8 cellular contexts compared by ENCODE assay signal in genomic region chr15:31338879-31339557, GRCh38. TPM values are rescaled to one million over a fixed set of nuclear protein-coding genes. Genes with fewer than 3 reads are reported as not detected.
DNase-seq lines count a peak whose midpoint lies in the region; ATAC-seq and TF ChIP-seq lines count a peak whose summit lies in the region.

No MANE protein-coding gene starts in this region.

- H3K27me3 Mint-ChIP-seq in activated CD4-positive, alpha-beta memory T cell treated with anti-CD3 and anti-CD28 coated beads for 36 hours = no peaks in the 10 kb centered on the region
- no peaks in the 10 kb centered on the region for H3K27me3 Mint-ChIP-seq in progenitor cell of endocrine pancreas

- H3K4me1 ChIP-seq in DND-41 (ENCODE audit: insufficient read depth, low read length) = peaks cover 21% of the 10 kb centered on the region
- peaks cover 21% of the 10 kb centered on the region for H3K4me1 ChIP-seq in foreskin keratinocyte

- H3K4me1 Mint-ChIP-seq in activated CD4-positive, alpha-beta memory T cell treated with anti-CD3 and anti-CD28 coated beads for 36 hours (ENCODE audit: low read depth) = peaks cover 98% of the 10 kb centered on the region
- H3K4me1 Mint-ChIP-seq in progenitor cell of endocrine pancreas (ENCODE audit: low read depth) = peaks cover 15% of the 10 kb centered on the region

- no peak overlapping the region for H2AFZ ChIP-seq in DND-41 (ENCODE audit: low read depth, low read length)

- H3K9me3 ChIP-seq in DND-41 (ENCODE audit: insufficient read depth, low read length, severe bottlenecking) = no peaks in the 10 kb centered on the region

- H3K27me3 ChIP-seq in DND-41 (ENCODE audit: insufficient read depth, low read length, poor library complexity) (no peaks in the 10 kb centered on the region), foreskin keratinocyte (no peaks in the 10 kb centered on the region)

- ATAC-seq in DND-41 (ENCODE audit: insufficient read depth, low read depth) = no peak
- ATAC-seq in GM21423 (IDR thresholded peaks at IDR 0.05; ENCODE audit: unreplicated experiment) = peak; percentile 43
- peak; percentile 73 for ATAC-seq in foreskin keratinocyte

- H3K9ac ChIP-seq in DND-41 (ENCODE audit: low read depth, low read length) = no peak overlapping the region

- no peak overlapping the region for H3K4me3 ChIP-seq in DND-41 (ENCODE audit: low read depth in 1 of 2, low read length in 2 of 2)

- H3K4me2 ChIP-seq in DND-41 (ENCODE audit: insufficient read depth, low read length) = no peak overlapping the region

- CTCF ChIA-PET in activated CD4-positive, alpha-beta memory T cell treated with anti-CD3 and anti-CD28 coated beads for 36 hours (lab: Charles Lee) = interaction anchor here (0.7 to 1.7 kb wide), 7 partner anchors 10 to 96 kb away, joined by 3 to 4 read pairs (median 3); no protein-coding TSS in a partner anchor

- H3K9me3 Mint-ChIP-seq in activated CD4-positive, alpha-beta memory T cell treated with anti-CD3 and anti-CD28 coated beads for 36 hours = no peaks in the 10 kb centered on the region
- H3K9me3 Mint-ChIP-seq in progenitor cell of endocrine pancreas (ENCODE audit: low read depth) = no peaks in the 10 kb centered on the region

- POLR2A ChIA-PET in activated CD4-positive, alpha-beta memory T cell treated with anti-CD3 and anti-CD28 coated beads for 36 hours (lab: Charles Lee) = interaction anchor here (0.6 to 1.8 kb wide), 6 partner anchors 8 to 143 kb away, joined by 3 to 5 read pairs (median 3); partner anchors contain the start of gene KLF13

- peaks cover 99% of the 10 kb centered on the region for H3K79me2 ChIP-seq in DND-41 (ENCODE audit: insufficient read depth, low read length)

- H4K20me1 ChIP-seq in DND-41 (ENCODE audit: insufficient read depth, low read length) = peaks cover 97% of the 10 kb centered on the region

- H3K27ac ChIP-seq in DND-41 (ENCODE audit: low read length) (peak overlapping the region; percentile 11; the same call in 1 of the 2 replicates), foreskin keratinocyte (peak overlapping the region; percentile 77)

- intact Hi-C loops in activated CD4-positive, alpha-beta memory T cell treated with anti-CD3 and anti-CD28 coated beads for 36 hours (cut with micrococcal nuclease) = loop anchor here (1.0 kb wide), 1 partner anchor 7 kb away; no protein-coding TSS in a partner anchor

- peaks cover 1% of the 10 kb centered on the region for H3K36me3 Mint-ChIP-seq in activated CD4-positive, alpha-beta memory T cell treated with anti-CD3 and anti-CD28 coated beads for 36 hours
- no peaks in the 10 kb centered on the region for H3K36me3 Mint-ChIP-seq in progenitor cell of endocrine pancreas (ENCODE audit: insufficient read depth)

- no peak for DNase-seq in DND-41
- peak; percentile 85 for DNase-seq in LHCN-M2 (ENCODE audit: low read depth)
- DNase-seq in activated CD4-positive, alpha-beta memory T cell treated with anti-CD3 and anti-CD28 coated beads for 36 hours = peak; percentile 81
- no peak for DNase-seq in foreskin keratinocyte
- peak; percentile 77 for DNase-seq in pons (ENCODE audit: low spot score)
- no peak for DNase-seq in progenitor cell of endocrine pancreas (ENCODE audit: low spot score, unreplicated experiment)
- no peak for DNase-seq in RKO (ENCODE audit: low spot score)

- no peak for TF ChIP-seq CTCF in DND-41 (IDR thresholded peaks at IDR 0.05; ENCODE audit: borderline replicate concordance, extremely low read depth, low read length, poor library complexity, severe bottlenecking)
- TF ChIP-seq CTCF in foreskin keratinocyte (conservative IDR thresholded peaks at IDR 0.05) = no peak
- TF ChIP-seq CTCF in progenitor cell of endocrine pancreas (IDR thresholded peaks at IDR 0.05; ENCODE audit: unreplicated experiment) = no peak

- H3K4me3 Mint-ChIP-seq in activated CD4-positive, alpha-beta memory T cell treated with anti-CD3 and anti-CD28 coated beads for 36 hours = peak overlapping the region; percentile 35
- no peak overlapping the region for H3K4me3 Mint-ChIP-seq in progenitor cell of endocrine pancreas (ENCODE audit: low read depth)

- peak overlapping the region; percentile 84 for H3K27ac Mint-ChIP-seq in activated CD4-positive, alpha-beta memory T cell treated with anti-CD3 and anti-CD28 coated beads for 36 hours
- no peak overlapping the region for H3K27ac Mint-ChIP-seq in progenitor cell of endocrine pancreas

- H3K36me3 ChIP-seq in DND-41 (ENCODE audit: insufficient read depth, low read length) = peaks cover 74% of the 10 kb centered on the region

RNA-seq across cellular contexts. Expression of gene KLF13, which starts 12.4 kb away (rescaled TPM):
- total RNA-seq in LHCN-M2 (2014; rRNA removed) (14.8 and 19.3 TPM in 2 replicates), foreskin keratinocyte (57.9 and 58.1 TPM in 2 replicates), progenitor cell of endocrine pancreas (26.9 and 34.0 TPM in 2 replicates)
- 16.9 TPM for polyA plus RNA-seq in LHCN-M2 (2012)
- total RNA-seq in activated CD4-positive, alpha-beta memory T cell treated with anti-CD3 and anti-CD28 coated beads for 36 hours = 100 to 1,000 TPM; 134 to 145 TPM
- polyA plus RNA-seq in foreskin keratinocyte = 54.9 and 55.8 TPM in 2 replicates

Comparison
In these comparisons a context has a peak if more than half of its experiments do, and no peak if none do; other contexts are left out.
1. DNase-seq: peak in LHCN-M2 (single experiment), activated CD4-positive, alpha-beta memory T cell treated with anti-CD3 and anti-CD28 coated beads for 36 hours (single experiment) and pons (single experiment); none in DND-41 (single experiment), foreskin keratinocyte (0 of 2), progenitor cell of endocrine pancreas (single experiment) and RKO (single experiment).